Comparison of ENCODE assay signal across 1 cellular context in the genomic region with DNA sequence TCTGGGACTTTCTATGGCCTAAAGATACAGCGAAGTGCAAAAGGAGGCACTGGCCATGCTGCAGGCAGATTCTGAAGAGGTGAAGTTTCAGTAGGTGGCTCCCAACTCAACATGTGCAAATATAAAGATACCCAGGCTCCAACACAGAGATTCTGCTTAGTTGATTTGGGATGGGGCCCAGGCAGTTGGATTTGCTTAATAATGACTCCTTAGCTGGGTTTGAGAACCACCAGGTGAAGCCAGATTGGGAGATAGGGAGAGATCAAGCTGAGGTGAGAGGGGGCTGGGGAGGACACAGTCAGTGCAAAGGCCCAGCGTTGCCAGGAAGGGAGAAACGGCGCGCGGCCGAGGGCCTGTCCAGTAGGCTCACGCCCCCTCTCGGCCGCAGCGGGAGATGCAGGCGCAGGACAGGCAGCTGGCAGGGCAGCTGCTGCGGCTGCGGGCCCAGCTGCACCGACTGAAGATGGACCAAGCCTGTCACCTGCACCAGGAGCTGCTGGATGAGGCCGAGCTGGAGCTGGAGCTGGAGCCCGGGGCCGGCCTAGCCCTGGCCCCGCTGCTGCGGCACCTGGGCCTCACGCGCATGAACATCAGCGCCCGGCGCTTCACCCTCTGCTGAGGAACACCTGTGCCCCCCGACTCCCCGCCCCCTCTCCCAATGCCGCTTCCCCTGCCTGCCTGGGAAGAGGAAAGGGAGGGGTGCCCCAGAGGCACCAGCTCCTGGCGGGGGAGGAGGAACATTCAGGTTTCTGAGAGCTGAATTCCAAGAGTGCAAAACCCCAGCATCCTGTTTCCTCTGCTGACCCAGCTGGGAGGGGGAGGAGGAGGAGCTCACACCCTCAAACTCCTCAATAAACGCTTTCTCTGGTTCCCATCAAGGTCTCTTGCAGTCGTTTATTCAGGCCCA.
A peak's percentile ranks its signal among the peaks of the same experiment; 100 is the strongest.
TF ChIP-seq lines count a peak whose summit lies in the region.

No MANE protein-coding gene starts in this region.

TF ChIP-seq in WTC11, 78 proteins besides CTCF, POLR2A, EP300 and RAD21 (continued from another document):
- no peak for TF ChIP-seq PRRX2 (CRISPR knock-in tag; IDR thresholded peaks at IDR 0.05)
- TF ChIP-seq NFYB (CRISPR knock-in tag; conservative IDR thresholded peaks at IDR 0.05; ENCODE audit: low read depth), result no peak
- no peak for TF ChIP-seq OVOL2 (CRISPR knock-in tag; IDR thresholded peaks at IDR 0.05; ENCODE audit: borderline replicate concordance)
- peak; percentile 60; the same call in 1 of the 2 replicates for TF ChIP-seq SMAD3 (CRISPR knock-in tag; IDR thresholded peaks at IDR 0.05; ENCODE audit: borderline replicate concordance)
- no peak for TF ChIP-seq EMX1 (CRISPR knock-in tag; IDR thresholded peaks at IDR 0.05)
- TF ChIP-seq JUN (CRISPR knock-in tag; IDR thresholded peaks at IDR 0.05), result no peak
- no peak for TF ChIP-seq SOX15 (CRISPR knock-in tag; IDR thresholded peaks at IDR 0.05)
- TF ChIP-seq ZNF416 (CRISPR knock-in tag; IDR thresholded peaks at IDR 0.05), result peak; percentile 83; the same call in 1 of the 2 replicates
- TF ChIP-seq CREB1 (CRISPR knock-in tag; IDR thresholded peaks at IDR 0.05), result no peak
- TF ChIP-seq SMAD4 (CRISPR knock-in tag; IDR thresholded peaks at IDR 0.05), result no peak
